ENCODE assay signal across 9 cellular contexts in the genomic region with DNA sequence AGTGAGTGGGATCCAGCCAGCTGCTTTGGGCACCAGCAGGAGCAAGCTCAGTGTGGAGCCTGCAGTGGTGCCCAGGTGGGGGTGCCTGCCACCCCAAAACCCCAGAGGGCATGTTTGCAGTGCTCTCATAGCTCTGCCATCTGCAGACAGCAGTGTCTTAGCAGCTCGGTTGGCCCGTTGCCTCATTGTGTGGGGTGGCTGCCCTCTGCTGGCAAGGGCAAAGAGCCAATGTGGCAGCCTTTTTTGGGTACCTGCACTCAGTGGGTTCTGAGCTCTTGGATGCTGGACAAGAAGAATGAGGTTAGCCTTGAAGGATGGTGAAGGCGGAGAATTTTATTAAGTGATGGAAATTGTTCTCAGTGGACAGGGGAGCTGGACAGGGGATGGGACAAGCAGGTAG. TPM values are rescaled to one million over a fixed set of nuclear protein-coding genes. Genes with fewer than 3 reads are reported as not detected.
A peak's percentile ranks its signal among the peaks of the same experiment; 100 is the strongest.
DNase-seq lines count a peak whose midpoint lies in the region; ATAC-seq lines count a peak whose summit lies in the region.
"Had no signal": no experiment of that assay in that cellular context is flagged by ENCODE, and none has a peak within 500 bp of the region (broad histone marks: within the 10 kb centered on the region; RNA-seq: fewer than 3 reads in every experiment).

No MANE protein-coding gene starts in this region.

- H3K27me3 Mint-ChIP-seq in activated T-cell treated with anti-CD3 and anti-CD28 coated beads, Interleukin-2, amount 50 U/mL, for 72 hours (ENCODE audit: low read depth): peaks cover 10% of the 10 kb centered on the region

- no peak overlapping the region for H3K27ac Mint-ChIP-seq in activated T-cell treated with anti-CD3 and anti-CD28 coated beads, Interleukin-2, amount 50 U/mL, for 72 hours

- peaks cover 9% of the 10 kb centered on the region for H3K4me1 Mint-ChIP-seq in activated T-cell treated with anti-CD3 and anti-CD28 coated beads, Interleukin-2, amount 50 U/mL, for 72 hours (ENCODE audit: low read depth)

- H3K36me3 Mint-ChIP-seq in activated T-cell treated with anti-CD3 and anti-CD28 coated beads, Interleukin-2, amount 50 U/mL, for 72 hours (ENCODE audit: insufficient read depth in 2 of 2): no peaks in the 10 kb centered on the region

- no peak overlapping the region for H3K4me3 Mint-ChIP-seq in activated T-cell treated with anti-CD3 and anti-CD28 coated beads, Interleukin-2, amount 50 U/mL, for 72 hours

- intact Hi-C loops in Right ventricle myocardium superior (cut with DNase I): loop anchor here (5.0 kb wide), 1 partner anchor 80 kb away; no protein-coding TSS in a partner anchor

- peak; percentile 74 for ATAC-seq in GM18502 (IDR thresholded peaks at IDR 0.05; ENCODE audit: poor library complexity, unreplicated experiment)
- peak; percentile 76 for ATAC-seq in HG03432 (IDR thresholded peaks at IDR 0.05; ENCODE audit: unreplicated experiment)
- peak; percentile 85 to 89 for ATAC-seq in activated T-cell treated with anti-CD3 and anti-CD28 coated beads, Interleukin-2, amount 50 U/mL, for 72 hours (replicated peaks in 1 of 2)
- ATAC-seq in Right ventricle myocardium superior (ENCODE audit: poor library complexity): peak; percentile 74
- no peak for ATAC-seq in HG02840 (IDR thresholded peaks at IDR 0.05; ENCODE audit: low FRiP score, unreplicated experiment)

- DNase-seq in OCI-M1 (lab: John Stamatoyannopoulos, UW): peak; percentile 73
- peak; percentile 75 to 79 for DNase-seq in activated T-cell treated with anti-CD3 and anti-CD28 coated beads, Interleukin-2, amount 50 U/mL, for 72 hours
- peak; percentile 65 for DNase-seq in Right ventricle myocardium superior
- peak; percentile 58 to 65 for DNase-seq in stimulated activated CD4-positive, alpha-beta T cell treated with anti-CD3 and anti-CD28 coated beads, Interleukin-15, amount 100 ng/mL, for 1 hour (ENCODE audit: low read depth in 1 of 2, low spot score in 1 of 2)
- no peak for DNase-seq in occipital lobe (lab: John Stamatoyannopoulos, UW)

- H3K9me3 Mint-ChIP-seq in activated T-cell treated with anti-CD3 and anti-CD28 coated beads, Interleukin-2, amount 50 U/mL, for 72 hours: no peaks in the 10 kb centered on the region

RNA-seq across cellular contexts. Expression of a gene that starts 52.3 kb away (rescaled TPM):
- not detected for total RNA-seq in activated T-cell treated with anti-CD3 and anti-CD28 coated beads, Interleukin-2, amount 50 U/mL, for 72 hours
- total RNA-seq in Right ventricle myocardium superior (not detected), occipital lobe (3.9 TPM)
- total RNA-seq: dermis microvascular lymphatic vessel endothelial cell had no signal

RNA-seq across cellular contexts. Expression of a gene that starts 54.1 kb away (rescaled TPM):
- not detected for total RNA-seq in activated T-cell treated with anti-CD3 and anti-CD28 coated beads, Interleukin-2, amount 50 U/mL, for 72 hours
- not detected for total RNA-seq in Right ventricle myocardium superior
- total RNA-seq in occipital lobe: 0.16 TPM
- total RNA-seq: dermis microvascular lymphatic vessel endothelial cell had no signal
